ENCODE assay signal across 8 cellular contexts in genomic region chr11:99370557-99371200, GRCh38.
DNase-seq lines count a peak whose midpoint lies in the region; ATAC-seq and TF ChIP-seq lines count a peak whose summit lies in the region.

No MANE protein-coding gene starts in this region.

- TF ChIP-seq CTCF in AG10803 (conservative IDR thresholded peaks at IDR 0.05; ENCODE audit: low read length) (no peak), choroid plexus epithelial cell (conservative IDR thresholded peaks at IDR 0.05; ENCODE audit: low read depth, low read length) (no peak), natural killer cell (IDR thresholded peaks at IDR 0.05) (no peak)

- peaks cover 7 to 10% of the 10 kb centered on the region in 2 donors for H3K9me3 Mint-ChIP-seq in natural killer cell

- no peaks in the 10 kb centered on the region for H3K27me3 ChIP-seq in mesenchymal stem cell (ENCODE audit: control insufficient read depth in 1 of 2, insufficient read depth in 1 of 2, low read length in 2 of 2)

- no peak overlapping the region for H3K23ac ChIP-seq in mesenchymal stem cell (ENCODE audit: low read length in 2 of 2)

- H3K18ac ChIP-seq in mesenchymal stem cell (ENCODE audit: low read depth in 1 of 2, low read length in 2 of 2) = no peak overlapping the region

- no peaks in the 10 kb centered on the region for H3K36me3 ChIP-seq in mesenchymal stem cell (ENCODE audit: control insufficient read depth in 1 of 2, insufficient read depth in 2 of 2, low read depth in 1 of 2, low read length in 2 of 2)

- no peaks in the 10 kb centered on the region for H3K9me3 ChIP-seq in mesenchymal stem cell (ENCODE audit: control insufficient read depth, low read length)

- H3K4me1 ChIP-seq in mesenchymal stem cell (ENCODE audit: control insufficient read depth, insufficient read depth, low read depth, low read length) = no peaks in the 10 kb centered on the region

- no peak overlapping the region for H2BK12ac ChIP-seq in mesenchymal stem cell (ENCODE audit: low read length in 2 of 2)

- H3K14ac ChIP-seq in mesenchymal stem cell (ENCODE audit: low read length in 2 of 2) = no peak overlapping the region

- H3K9ac ChIP-seq in mesenchymal stem cell (ENCODE audit: low read length) = peak overlapping the region; percentile 6

- no peak overlapping the region for H4K8ac ChIP-seq in mesenchymal stem cell (ENCODE audit: low read length)

- H3K27me3 Mint-ChIP-seq in natural killer cell (ENCODE audit: low read depth in 2 of 2) = no peaks in the 10 kb centered on the region

- no peak for ATAC-seq in natural killer cell
- ATAC-seq in GM19023 (IDR thresholded peaks at IDR 0.05; ENCODE audit: unreplicated experiment) = no peak

- H3K4me3 ChIP-seq in AG10803 (ENCODE audit: low read length) (no peak overlapping the region), choroid plexus epithelial cell (ENCODE audit: low read depth, low read length) (no peak overlapping the region), mesenchymal stem cell (ENCODE audit: insufficient read depth in 1 of 2, low read depth in 1 of 2, low read length in 2 of 2) (peak overlapping the region in 1 of 2 experiments; percentile 60)

- H2AFZ ChIP-seq in mesenchymal stem cell (ENCODE audit: low read depth, low read length) = no peak overlapping the region

- H3K27ac ChIP-seq in mesenchymal stem cell (ENCODE audit: low read length, poor library complexity, severe bottlenecking) = no peak overlapping the region

- DNase-seq in AG10803 (ENCODE audit: low read depth) = peak; percentile 15
- peak; percentile 76 for DNase-seq in NCI-H146 (lab: John Stamatoyannopoulos, UW)
- peak; percentile 84 for DNase-seq in choroid plexus epithelial cell (ENCODE audit: low read depth)
- peak; percentile 91 for DNase-seq in mesenchymal stem cell
- DNase-seq in natural killer cell = no peak
- no peak for DNase-seq in NCI-H2029 treated with DMSO at 0.1 percent for 48 hours (lab: John Stamatoyannopoulos, UW)
- DNase-seq in activated CD4-positive, alpha-beta T cell treated with anti-CD3 and anti-CD28 coated beads for 1 hour = no peak

- no peak overlapping the region for H3K27ac Mint-ChIP-seq in natural killer cell

- H2BK15ac ChIP-seq in mesenchymal stem cell (ENCODE audit: low read depth, poor library complexity, severe bottlenecking) = no peak overlapping the region

- intact Hi-C loops in natural killer cell (cut with micrococcal nuclease) = no loop called here

- H3K4me3 Mint-ChIP-seq in natural killer cell = no peak overlapping the region

- no peak overlapping the region for H4K91ac ChIP-seq in mesenchymal stem cell (ENCODE audit: low read length)

- H2BK120ac ChIP-seq in mesenchymal stem cell (ENCODE audit: low read depth, low read length) = no peak overlapping the region

- H2AK5ac ChIP-seq in mesenchymal stem cell (ENCODE audit: low read length, severe bottlenecking) = no peak overlapping the region

- H3K4me1 Mint-ChIP-seq in natural killer cell = no peaks in the 10 kb centered on the region

- no peak overlapping the region for H3K4ac ChIP-seq in mesenchymal stem cell (ENCODE audit: low read depth in 1 of 2, low read length in 2 of 2)

- H3K36me3 Mint-ChIP-seq in natural killer cell = peaks cover 6% of the 10 kb centered on the region

- no peak overlapping the region for H2BK5ac ChIP-seq in mesenchymal stem cell (ENCODE audit: low read depth, low read length, poor library complexity, severe bottlenecking)

- H3K4me2 ChIP-seq in mesenchymal stem cell (ENCODE audit: low read length, poor library complexity, severe bottlenecking) = no peak overlapping the region

- 18% methylated on average over 4 of the region's 4 CpGs for WGBS in mesenchymal stem cell

- no peaks in the 10 kb centered on the region for H3K79me1 ChIP-seq in mesenchymal stem cell (replicated peaks; ENCODE audit: low read length, poor library complexity, severe bottlenecking)

Comparison
In these comparisons a context has a peak if more than half of its experiments do, and no peak if none do; other contexts are left out.
1. DNase-seq: peak in AG10803 (single experiment), NCI-H146 (single experiment), choroid plexus epithelial cell (single experiment) and mesenchymal stem cell (single experiment); none in natural killer cell (single experiment), NCI-H2029 treated with DMSO at 0.1 percent for 48 hours (single experiment) and activated CD4-positive, alpha-beta T cell treated with anti-CD3 and anti-CD28 coated beads for 1 hour (single experiment).